8 cellular contexts compared by ENCODE assay signal in genomic region chr18:75209129-75209951, GRCh38. TPM values are rescaled to one million over a fixed set of nuclear protein-coding genes. Genes with fewer than 3 reads are reported as not detected.
DNase-seq lines count a peak whose midpoint lies in the region; FAIRE-seq and TF ChIP-seq lines count a peak whose summit lies in the region.

PTGR3 (minus strand) TSS chr18:75209139; CDS start chr18:75209058, 81 bp downstream.

- H3K27ac ChIP-seq in substantia nigra (ENCODE audit: low read depth, low read length, poor library complexity, severe bottlenecking): peak within 1 kb of the TSS; percentile 90

- H3K4me3 ChIP-seq in fibroblast of the aortic adventitia (ENCODE audit: low read depth, low read length): peak within 1 kb of the TSS; percentile 88

- peak; percentile 63 for DNase-seq in ELF-1 (ENCODE audit: low read depth, low spot score)
- peak; percentile 44 for DNase-seq in H54 (ENCODE audit: insufficient read length, low spot score)
- DNase-seq in M059J (ENCODE audit: low read depth): peak; percentile 87
- peak; percentile 80 for DNase-seq in SIG-M5 treated with dmso at 0.1 percent for 504 hours (lab: John Stamatoyannopoulos, UW; ENCODE audit: unreplicated experiment)
- DNase-seq in activated gamma-delta T cell (lab: John Stamatoyannopoulos, UW): peak; percentile 72
- peak; percentile 76 for DNase-seq in fibroblast of the aortic adventitia (ENCODE audit: low read depth)
- peak; percentile 74 for DNase-seq in nephron progenitor cell
- peak; percentile 42 to 96 (median 82) for DNase-seq in substantia nigra (lab: John Stamatoyannopoulos, UW)

- no peak for FAIRE-seq in H54 (lab: Jason Lieb, UNC)

- TF ChIP-seq CTCF in fibroblast of the aortic adventitia (IDR thresholded peaks at IDR 0.05; ENCODE audit: insufficient read depth, low read length) (no peak), nephron progenitor cell (IDR thresholded peaks at IDR 0.05) (no peak)

- peak; percentile 24; the same call in 1 of the 2 replicates for TF ChIP-seq POLR2A in H54 (IDR thresholded peaks at IDR 0.05; ENCODE audit: low read depth, low read length)

- H3K4me3 Mint-ChIP-seq in nephron progenitor cell: peak within 1 kb of the TSS; percentile 98

- H3K9me3 Mint-ChIP-seq in nephron progenitor cell: no peaks in the 10 kb centered on the region

- peaks cover 6% of the 10 kb centered on the region for H3K27me3 Mint-ChIP-seq in nephron progenitor cell (ENCODE audit: low read depth, poor library complexity)

- H3K36me3 Mint-ChIP-seq in nephron progenitor cell (ENCODE audit: low read depth): no peaks in the 10 kb centered on the region

- H3K27ac Mint-ChIP-seq in nephron progenitor cell: peak within 1 kb of the TSS; percentile 99

- H3K4me1 Mint-ChIP-seq in nephron progenitor cell: peaks cover 60% of the 10 kb centered on the region

RNA-seq across cellular contexts. Expression of gene PTGR3, which starts in this region (rescaled TPM):
- 8.4 and 10.5 TPM in 2 replicates for total RNA-seq in M059J (2014; rRNA removed; shearing (Covaris generic))
- 14.2 and 43.3 TPM in 2 replicates for total RNA-seq in fibroblast of the aortic adventitia (ENCODE audit: low replicate concordance)

Comparison
In these comparisons a context has a peak if more than half of its experiments do, and no peak if none do; other contexts are left out.
1. Peak in every context shown above with its lines: DNase-seq, H3K4me3 ChIP-seq and H3K27ac ChIP-seq.